Comparison of ENCODE assay signal across 8 cellular contexts in the genomic region with DNA sequence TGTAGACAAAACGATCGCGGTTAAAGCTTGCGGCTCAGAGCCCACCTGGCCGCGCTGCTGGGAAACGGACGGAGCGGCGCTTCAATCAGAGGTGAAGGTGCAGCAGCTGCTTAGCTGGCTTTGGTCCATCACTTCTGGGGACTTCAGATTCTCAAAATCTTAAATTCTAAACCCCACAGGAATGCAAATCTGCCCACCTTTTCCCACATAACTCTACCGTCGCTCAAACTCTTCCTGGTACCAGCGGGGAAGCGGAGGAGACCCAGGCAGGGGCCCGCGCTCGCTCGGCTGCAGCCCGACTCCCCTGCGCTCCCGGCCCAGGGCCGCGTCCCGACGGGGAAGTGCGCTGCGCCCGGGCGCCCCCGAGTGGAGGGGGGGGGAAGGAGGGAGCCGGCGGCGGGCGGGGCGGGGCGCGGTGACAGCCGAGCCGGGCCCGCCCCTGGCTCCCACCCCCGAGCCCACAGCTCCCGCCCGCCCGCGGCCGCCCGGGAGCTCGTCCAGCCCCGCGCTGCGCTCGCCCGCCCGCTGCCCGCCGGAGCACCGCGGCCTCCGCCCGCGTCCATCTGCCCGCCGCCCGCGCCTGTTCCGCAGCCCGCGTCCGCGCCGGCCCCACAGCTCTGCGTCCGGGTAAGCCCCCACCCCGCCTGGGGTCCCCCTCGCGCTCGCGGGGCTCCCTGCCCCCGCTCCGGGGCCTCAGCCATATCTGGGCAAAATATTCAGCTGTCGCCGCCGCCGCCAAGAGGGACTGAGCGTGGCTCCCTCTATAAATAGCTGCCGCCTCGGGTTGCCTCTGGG. TPM values are rescaled to one million over a fixed set of nuclear protein-coding genes. Genes with fewer than 3 reads are reported as not detected.
DNase-seq lines count a peak whose midpoint lies in the region; ATAC-seq and TF ChIP-seq lines count a peak whose summit lies in the region.

TMOD1 (plus strand) TSS at position 490 of the 795 bp plus-strand sequence. CDS start 22,523 bp downstream, outside the sequence.

- H3K36me3 ChIP-seq in muscle layer of colon (ENCODE audit: insufficient read depth, low read length) = peaks cover 2% of the 10 kb centered on the region

- ATAC-seq in GM18502 (IDR thresholded peaks at IDR 0.05; ENCODE audit: poor library complexity, unreplicated experiment) (peak; percentile 71), HG03025 (IDR thresholded peaks at IDR 0.05; ENCODE audit: low FRiP score, unreplicated experiment) (peak; percentile 68), esophagus mucosa (peak; percentile 72)

- peak within 1 kb of the TSS; percentile 65 for H3K9ac ChIP-seq in muscle layer of colon (ENCODE audit: low read length)

- H3K27ac ChIP-seq in AG04450 (ENCODE audit: low read depth, low read length) (no peak within 1 kb of the TSS), muscle layer of colon (ENCODE audit: low read depth, low read length) (peak within 1 kb of the TSS; percentile 77), substantia nigra (ENCODE audit: low read depth, low read length, poor library complexity, severe bottlenecking) (no peak within 1 kb of the TSS)

- CTCF ChIA-PET in AG04450 (lab: Charles Lee) = interaction anchor here (0.6 to 2.3 kb wide), 10 partner anchors 20 to 644 kb away, joined by 3 to 25 read pairs (median 5); no protein-coding TSS in a partner anchor

- peak within 1 kb of the TSS; percentile 50 for H3K4me3 ChIP-seq in AG04450 (ENCODE audit: low read depth, low read length)
- peak within 1 kb of the TSS; percentile 67 to 81 for H3K4me3 ChIP-seq in muscle layer of colon (ENCODE audit: low read depth in 1 of 2, low read length in 2 of 2)

- H3K27me3 ChIP-seq in AG04450 (ENCODE audit: control insufficient read depth, insufficient read depth, low read length) (peaks cover 52% of the 10 kb centered on the region), muscle layer of colon (ENCODE audit: control insufficient read depth in 1 of 2, insufficient read depth in 2 of 2, low read length in 2 of 2) (peaks cover 0 to 7% of the 10 kb centered on the region in 2 donors)

- DNase-seq in AG04450 (ENCODE audit: low read depth, low spot score) = no peak
- peak; percentile 61 for DNase-seq in NCI-H2227 treated with DMSO at 0.1 percent for 48 hours (lab: John Stamatoyannopoulos, UW)
- DNase-seq in activated CD8-positive, alpha-beta memory T cell treated with anti-CD3 and anti-CD28 coated beads, Interleukin-2, amount 50 U/mL, for 4 hours = peak; percentile 47
- peak in 45 of 49 donors; percentile 17 to 88 (median 57) for DNase-seq in substantia nigra (lab: John Stamatoyannopoulos, UW)

- H3K9me3 ChIP-seq in AG04450 (ENCODE audit: control insufficient read depth, insufficient read depth, low read length) (no peaks in the 10 kb centered on the region; the same call in 1 of the 2 replicates), muscle layer of colon (ENCODE audit: low read length) (no peaks in the 10 kb centered on the region)

- peaks cover 35% of the 10 kb centered on the region for H3K4me1 ChIP-seq in muscle layer of colon (ENCODE audit: insufficient read depth, low read length)

- POLR2A ChIA-PET in AG04450 (lab: Yijun Ruan, JAX) = interaction anchor here (0.6 kb wide), 1 partner anchor 10 kb away, joined by 5 read pairs; no protein-coding TSS in a partner anchor

- TF ChIP-seq CTCF in AG04450 (IDR thresholded peaks at IDR 0.05; ENCODE audit: low read depth, low read length) = no peak

RNA-seq across cellular contexts. Expression of gene TMOD1, which starts in this region (rescaled TPM):
- polyA plus RNA-seq in AG04450 (2011; rRNA removed) = 0.10 and 0.19 TPM in 2 replicates
- polyA minus RNA-seq in AG04450 (2011; rRNA and poly(A)+ RNA removed) = 0.22 and 0.41 TPM in 2 replicates
- 0.60 TPM for total RNA-seq in esophagus mucosa

Comparison
In these comparisons a context has a peak if more than half of its experiments do, and no peak if none do; other contexts are left out.
1. Peak in ATAC-seq in esophagus mucosa; RNA of the gene not detected or under 1 TPM.